Comparison of ENCODE assay signal across 16 cellular contexts in the genomic region with DNA sequence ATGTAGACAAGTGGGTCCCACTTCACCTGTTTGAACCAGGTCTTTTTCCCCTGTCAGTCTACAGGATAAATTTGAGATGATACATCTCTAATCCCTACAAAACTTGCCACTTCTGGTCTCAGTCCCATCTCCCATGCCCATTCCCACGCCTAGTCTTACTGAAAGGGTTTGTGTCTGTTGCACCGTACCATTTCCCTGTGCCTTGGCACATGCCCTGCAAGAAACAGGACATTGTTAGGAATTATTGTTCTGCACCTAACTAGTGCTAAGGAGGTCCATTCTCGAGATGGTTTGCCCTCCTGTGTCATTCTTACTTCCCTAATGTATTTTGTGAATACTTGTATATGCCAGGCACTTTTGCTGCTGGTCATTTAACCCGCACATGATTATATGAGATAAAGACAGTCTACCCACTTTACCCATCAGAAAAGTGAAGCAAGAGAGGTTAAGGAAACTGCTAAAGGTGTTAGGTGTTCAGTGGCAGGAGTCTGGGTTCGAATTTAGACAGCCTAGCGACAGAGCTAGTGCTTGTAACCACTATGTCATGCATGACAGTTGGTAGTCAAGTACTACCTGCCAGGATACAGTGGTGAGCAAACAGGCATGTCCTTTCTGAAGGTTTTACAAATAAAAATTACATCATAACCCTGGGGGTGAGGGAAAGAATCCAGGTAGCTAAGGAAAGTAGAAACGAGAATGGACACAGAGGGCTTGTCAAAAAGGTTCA. TPM values are rescaled to one million over a fixed set of nuclear protein-coding genes. Genes with fewer than 3 reads are reported as not detected.
DNase-seq lines count a peak whose midpoint lies in the region; ATAC-seq, FAIRE-seq and TF ChIP-seq lines count a peak whose summit lies in the region.
"Had no signal": no experiment of that assay in that cellular context is flagged by ENCODE, and none has a peak within 500 bp of the region (broad histone marks: within the 10 kb centered on the region; RNA-seq: fewer than 3 reads in every experiment).

No MANE protein-coding gene starts in this region.

- no TSS peak for BruUV-seq in GM12878 (replicated peaks; lab: Mats Ljungman, UMichigan)

- TF ChIP-seq RAD21 in GM12878 (IDR thresholded peaks at IDR 0.05; ENCODE audit: insufficient read depth, low read depth, low read length): no peak

- no peaks in the 10 kb centered on the region for H3K79me2 ChIP-seq in DND-41 (ENCODE audit: insufficient read depth, low read length)
- H3K79me2 ChIP-seq in GM12878 (ENCODE audit: control insufficient read depth, insufficient read depth, low read length): no peaks in the 10 kb centered on the region

- H3K4me3 ChIP-seq in DND-41 (ENCODE audit: low read depth in 1 of 2, low read length in 2 of 2) (no peak overlapping the region), GM12878 (no peak overlapping the region), mucosa of descending colon (no peak overlapping the region), lower leg skin (ENCODE audit: low read depth, poor library complexity, severe bottlenecking) (no peak overlapping the region)
- H3K4me3 ChIP-seq: BLaER1, colonic mucosa had no signal

- POLR2A ChIA-PET in GM12878 (lab: Charles Lee): no interaction called here

- no peak overlapping the region for H3K27ac ChIP-seq in DND-41 (ENCODE audit: low read length)
- H3K27ac ChIP-seq in GM12878 (ENCODE audit: control insufficient read depth, insufficient read depth): no peak overlapping the region
- H3K27ac ChIP-seq: BLaER1, colonic mucosa had no signal

- intact Hi-C loops in GM12878 (cut with micrococcal nuclease; ENCODE audit: unreplicated experiment): loop anchor here (5.0 kb wide), 1 partner anchor 91 kb away; no protein-coding TSS in a partner anchor
- intact Hi-C loops in mucosa of descending colon (cut with DNase I, micrococcal nuclease): no loop called here
- intact Hi-C loops in lower leg skin (cut with DNase I; ENCODE audit: low total_unique reads): no loop called here

- H4K20me1 ChIP-seq in DND-41 (ENCODE audit: insufficient read depth, low read length) (no peaks in the 10 kb centered on the region; the same call in 1 of the 2 replicates), GM12878 (ENCODE audit: control insufficient read depth, insufficient read depth) (no peaks in the 10 kb centered on the region)

- peak; percentile 20 for FAIRE-seq in HTR-8/SVneo (lab: Jason Lieb, UNC)
- no peak for FAIRE-seq in GM12878 (lab: Jason Lieb, UNC)

- no peak for TF ChIP-seq CTCF in DND-41 (IDR thresholded peaks at IDR 0.05; ENCODE audit: borderline replicate concordance, extremely low read depth, low read length, poor library complexity, severe bottlenecking)
- no peak for TF ChIP-seq CTCF in GM12878 (IDR thresholded peaks at IDR 0.05 in 2 of 3, conservative IDR thresholded peaks at IDR 0.05 in 1 of 3; ENCODE audit: control insufficient read depth in 2 of 3, extremely low read depth in 1 of 3, insufficient read depth in 1 of 3, low read depth in 3 of 3, low read length in 3 of 3)
- no peak for TF ChIP-seq CTCF in mucosa of descending colon (IDR thresholded peaks at IDR 0.05)
- no peak for TF ChIP-seq CTCF in lower leg skin (IDR thresholded peaks at IDR 0.05)

- H3K9me3 ChIP-seq in DND-41 (ENCODE audit: insufficient read depth, low read length, severe bottlenecking) (no peaks in the 10 kb centered on the region), GM12878 (replicated peaks; ENCODE audit: control insufficient read depth, insufficient read depth, low read length) (no peaks in the 10 kb centered on the region), mucosa of descending colon (no peaks in the 10 kb centered on the region)
- H3K9me3 ChIP-seq: BLaER1, colonic mucosa had no signal

- H3K4me2 ChIP-seq in DND-41 (ENCODE audit: insufficient read depth, low read length) (no peak overlapping the region), GM12878 (ENCODE audit: control insufficient read depth, insufficient read depth) (no peak overlapping the region)
- H3K4me2 ChIP-seq: BLaER1 had no signal

- peaks cover 40% of the 10 kb centered on the region for H3K36me3 ChIP-seq in DND-41 (ENCODE audit: insufficient read depth, low read length)
- H3K36me3 ChIP-seq in GM12878 (ENCODE audit: control insufficient read depth in 2 of 2, insufficient read depth in 2 of 2, low read length in 1 of 2): peaks cover 0 to 5% of the 10 kb centered on the region in 2 experiments; a peak in 2 of 4 replicates
- H3K36me3 ChIP-seq in mucosa of descending colon (ENCODE audit: low read depth): no peaks in the 10 kb centered on the region

- ATAC-seq in DND-41 (ENCODE audit: insufficient read depth, low read depth) (peak; percentile 23; the same call in 2 of the 3 replicates), GM12878 (no peak), mucosa of descending colon (peak; percentile 71), GM18505 (IDR thresholded peaks at IDR 0.05; ENCODE audit: unreplicated experiment) (no peak), GM21390 (IDR thresholded peaks at IDR 0.05; ENCODE audit: unreplicated experiment) (no peak)
- ATAC-seq: activated CD8-positive, alpha-beta T cell treated with anti-CD3 and anti-CD28 coated beads for 36 hours had no signal

- SMC1A ChIA-PET in GM12878 (lab: Charles Lee; ENCODE audit: uncharacterized antibody, unreplicated experiment): no interaction called here

- TF ChIP-seq EP300 in GM12878 (IDR thresholded peaks at IDR 0.05; ENCODE audit: borderline replicate concordance in 1 of 2, control insufficient read depth in 1 of 2, low read depth in 2 of 2, low read length in 2 of 2): no peak

- RAD21 ChIA-PET in GM12878 (lab: Charles Lee; ENCODE audit: unreplicated experiment): interaction anchor here (1.0 kb wide), 1 partner anchor 90 kb away, joined by 3 read pairs; no protein-coding TSS in a partner anchor

- H3K9ac ChIP-seq in DND-41 (ENCODE audit: low read depth, low read length) (no peak overlapping the region), GM12878 (ENCODE audit: control insufficient read depth, insufficient read depth, low read length) (no peak overlapping the region)
- H3K9ac ChIP-seq: BLaER1 had no signal

- CTCF ChIA-PET in GM12878 (lab: Yijun Ruan, JAX): interaction anchor here (2.3 kb wide), 1 partner anchor 9 kb away, joined by 5 read pairs; no protein-coding TSS in a partner anchor

- H3K27me3 ChIP-seq in DND-41 (ENCODE audit: insufficient read depth, low read length, poor library complexity) (no peaks in the 10 kb centered on the region), GM12878 (replicated peaks in 1 of 2; ENCODE audit: control insufficient read depth in 2 of 2, insufficient read depth in 2 of 2, low read length in 1 of 2) (no peaks in the 10 kb centered on the region)
- H3K27me3 ChIP-seq: BLaER1, colonic mucosa had no signal

- 75% methylated on average over 7 of the region's 7 CpGs for WGBS in GM12878 (ENCODE audit: insufficient coverage, insufficient replicate concordance, low lambda C conversion rate, missing lambda C conversion rate)
- 70 to 80% methylated on average over 7 of the region's 7 CpGs for WGBS in lower leg skin, 2 donors

- no peak overlapping the region for H2AFZ ChIP-seq in DND-41 (ENCODE audit: low read depth, low read length)
- no peak overlapping the region for H2AFZ ChIP-seq in GM12878 (ENCODE audit: control insufficient read depth, low read depth, low read length)

- no peaks in the 10 kb centered on the region for H3K4me1 ChIP-seq in DND-41 (ENCODE audit: insufficient read depth, low read length)
- H3K4me1 ChIP-seq in GM12878 (ENCODE audit: control insufficient read depth, insufficient read depth, low read length): no peaks in the 10 kb centered on the region
- H3K4me1 ChIP-seq in mucosa of descending colon (ENCODE audit: low read depth): no peaks in the 10 kb centered on the region
- H3K4me1 ChIP-seq: BLaER1, colonic mucosa had no signal

- TF ChIP-seq POLR2A in GM12878 (IDR thresholded peaks at IDR 0.05; ENCODE audit: low read depth, low read length) (peak; percentile 42; the same call in 1 of the 2 replicates), GM18505 (IDR thresholded peaks at IDR 0.05; ENCODE audit: borderline replicate concordance, extremely low read depth, insufficient read depth, insufficient read length) (no peak), lower leg skin (IDR thresholded peaks at IDR 0.05) (no peak)

- DNase-seq in DND-41 (no peak), HTR-8/SVneo (ENCODE audit: insufficient read length, low spot score) (no peak), GM12878 (ENCODE audit: low read depth, low spot score) (no peak), mucosa of descending colon (no peak), lower leg skin (ENCODE audit: low spot score in 2 of 2) (no peak)
- DNase-seq: activated CD8-positive, alpha-beta T cell treated with anti-CD3 and anti-CD28 coated beads for 36 hours; amniotic stem cell; colonic mucosa; islet precursor cell; MM.1S; NCI-H2171 treated with DMSO at 0.1 percent for 48 hours; posterior cingulate gyrus; stimulated activated CD4-positive, alpha-beta T cell treated with anti-CD3 and anti-CD28 coated beads, Interleukin-12 subunit alpha, Interleukin-12 subunit beta, amount 100 ng/mL, for 4 hours had no signal

- in situ Hi-C loops in GM12878 (cut with MboI): no loop called here

TF ChIP-seq in GM12878, 131 proteins besides CTCF, POLR2A, EP300 and RAD21:
- TF ChIP-seq POLR2AphosphoS5 (IDR thresholded peaks at IDR 0.05; ENCODE audit: low read length): peak; percentile 9; the same call in 1 of the 2 replicates
- TF ChIP-seq IKZF1 (conservative IDR thresholded peaks at IDR 0.05): no peak

RNA-seq across cellular contexts. Expression of gene FAM217A, which starts 12.7 kb away (rescaled TPM):
- total RNA-seq in GM12878 (2013; cell fraction: nucleolus; rRNA removed): not detected in 2 replicates
- total RNA-seq in GM12878 (2014; rRNA removed) (not detected in 2 replicates), GM12878 (2014; rRNA removed; fragmentation: Illumina TruSeq; extraction: Trizol) (not detected in 2 replicates), GM12878 (2021) (not detected in 2 replicates), mucosa of descending colon (not detected), lower leg skin (not detected)
- polyA plus RNA-seq in GM12878 (2011; ENCODE audit: low read depth): not detected
- polyA plus RNA-seq in GM12878 (2011; rRNA removed) (not detected in 2 replicates), GM12878 (2014; fragmentation: Illumina TruSeq; extraction: Trizol) (not detected in 2 replicates), GM12878 (2014; fragmentation: Nextera tagmentation; extraction: Ambion mirVana) (not detected), GM12878 (2014; rRNA removed) (not detected in 2 replicates), GM12878 (2016; fragmentation: Nextera tagmentation; extraction: Ambion mirVana) (under 1 TPM; 0.09 to 0.11 TPM)
- not detected in 2 replicates for polyA plus RNA-seq in GM12878 (2011; cell fraction: cytosol; rRNA removed)
- not detected in 2 replicates for polyA plus RNA-seq in GM12878 (2011; cell fraction: nucleus; rRNA removed)
- polyA plus RNA-seq in GM12878 (2012): 1.4 TPM in 1 of 2 replicates, not detected in the other
- not detected in 2 replicates for polyA minus RNA-seq in GM12878 (2011; rRNA and poly(A)+ RNA removed)
- not detected in 2 replicates for polyA minus RNA-seq in GM12878 (2011; cell fraction: cytosol; rRNA and poly(A)+ RNA removed)
- polyA minus RNA-seq in GM12878 (2011; cell fraction: nucleus; rRNA and poly(A)+ RNA removed): not detected in 2 replicates
- total RNA-seq: activated CD8-positive, alpha-beta T cell treated with anti-CD3 and anti-CD28 coated beads for 36 hours; colonic mucosa had no signal

Comparison
In these comparisons a context has a peak if more than half of its experiments do, and no peak if none do; other contexts are left out.
1. ATAC-seq: peak in DND-41 (single experiment) and mucosa of descending colon (single experiment); none in GM12878 (single experiment), GM18505 (single experiment) and GM21390 (single experiment).